ENCODE assay signal across 1 cellular context in the genomic region with DNA sequence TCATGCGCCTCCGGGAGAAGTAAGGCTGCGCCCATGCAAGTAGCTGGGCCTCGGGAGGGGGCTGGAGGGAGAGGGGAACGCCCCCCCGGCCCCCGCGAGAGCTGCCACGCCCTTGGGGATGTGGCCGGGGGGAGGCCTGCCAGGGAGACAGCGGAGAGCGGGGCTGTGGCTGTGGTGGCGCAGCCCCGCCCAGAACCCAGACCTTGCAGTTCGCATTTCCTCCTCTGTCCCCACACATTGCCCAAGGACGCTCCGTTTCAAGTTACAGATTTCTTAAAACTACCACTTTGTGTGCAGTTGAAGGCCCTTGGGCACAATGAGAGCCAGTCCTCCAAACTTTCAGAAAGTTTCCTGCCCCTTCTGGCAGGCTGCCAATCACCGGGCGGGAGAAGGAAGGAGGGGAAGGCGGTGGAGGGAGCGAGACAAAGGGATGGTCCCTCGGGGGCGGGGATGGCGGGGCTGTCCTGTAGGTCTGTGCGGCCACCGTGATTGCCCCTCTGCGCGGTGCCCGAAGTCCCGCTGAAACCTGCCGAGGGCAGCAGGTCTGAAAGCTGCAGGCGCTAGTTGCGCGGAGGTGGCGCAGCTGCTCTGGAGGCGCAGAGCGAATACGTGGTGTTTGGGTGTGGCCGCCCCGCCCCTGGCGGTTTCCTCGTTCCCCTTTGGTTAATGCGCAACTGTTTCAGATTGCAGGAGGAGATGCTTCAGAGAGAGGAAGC.
TF ChIP-seq lines count a peak whose summit lies in the region.

No MANE protein-coding gene starts in this region.

TF ChIP-seq in K562, 482 proteins besides CTCF, POLR2A, EP300 and RAD21 (continued from another document and continues in another):
- TF ChIP-seq, protein P1, sequence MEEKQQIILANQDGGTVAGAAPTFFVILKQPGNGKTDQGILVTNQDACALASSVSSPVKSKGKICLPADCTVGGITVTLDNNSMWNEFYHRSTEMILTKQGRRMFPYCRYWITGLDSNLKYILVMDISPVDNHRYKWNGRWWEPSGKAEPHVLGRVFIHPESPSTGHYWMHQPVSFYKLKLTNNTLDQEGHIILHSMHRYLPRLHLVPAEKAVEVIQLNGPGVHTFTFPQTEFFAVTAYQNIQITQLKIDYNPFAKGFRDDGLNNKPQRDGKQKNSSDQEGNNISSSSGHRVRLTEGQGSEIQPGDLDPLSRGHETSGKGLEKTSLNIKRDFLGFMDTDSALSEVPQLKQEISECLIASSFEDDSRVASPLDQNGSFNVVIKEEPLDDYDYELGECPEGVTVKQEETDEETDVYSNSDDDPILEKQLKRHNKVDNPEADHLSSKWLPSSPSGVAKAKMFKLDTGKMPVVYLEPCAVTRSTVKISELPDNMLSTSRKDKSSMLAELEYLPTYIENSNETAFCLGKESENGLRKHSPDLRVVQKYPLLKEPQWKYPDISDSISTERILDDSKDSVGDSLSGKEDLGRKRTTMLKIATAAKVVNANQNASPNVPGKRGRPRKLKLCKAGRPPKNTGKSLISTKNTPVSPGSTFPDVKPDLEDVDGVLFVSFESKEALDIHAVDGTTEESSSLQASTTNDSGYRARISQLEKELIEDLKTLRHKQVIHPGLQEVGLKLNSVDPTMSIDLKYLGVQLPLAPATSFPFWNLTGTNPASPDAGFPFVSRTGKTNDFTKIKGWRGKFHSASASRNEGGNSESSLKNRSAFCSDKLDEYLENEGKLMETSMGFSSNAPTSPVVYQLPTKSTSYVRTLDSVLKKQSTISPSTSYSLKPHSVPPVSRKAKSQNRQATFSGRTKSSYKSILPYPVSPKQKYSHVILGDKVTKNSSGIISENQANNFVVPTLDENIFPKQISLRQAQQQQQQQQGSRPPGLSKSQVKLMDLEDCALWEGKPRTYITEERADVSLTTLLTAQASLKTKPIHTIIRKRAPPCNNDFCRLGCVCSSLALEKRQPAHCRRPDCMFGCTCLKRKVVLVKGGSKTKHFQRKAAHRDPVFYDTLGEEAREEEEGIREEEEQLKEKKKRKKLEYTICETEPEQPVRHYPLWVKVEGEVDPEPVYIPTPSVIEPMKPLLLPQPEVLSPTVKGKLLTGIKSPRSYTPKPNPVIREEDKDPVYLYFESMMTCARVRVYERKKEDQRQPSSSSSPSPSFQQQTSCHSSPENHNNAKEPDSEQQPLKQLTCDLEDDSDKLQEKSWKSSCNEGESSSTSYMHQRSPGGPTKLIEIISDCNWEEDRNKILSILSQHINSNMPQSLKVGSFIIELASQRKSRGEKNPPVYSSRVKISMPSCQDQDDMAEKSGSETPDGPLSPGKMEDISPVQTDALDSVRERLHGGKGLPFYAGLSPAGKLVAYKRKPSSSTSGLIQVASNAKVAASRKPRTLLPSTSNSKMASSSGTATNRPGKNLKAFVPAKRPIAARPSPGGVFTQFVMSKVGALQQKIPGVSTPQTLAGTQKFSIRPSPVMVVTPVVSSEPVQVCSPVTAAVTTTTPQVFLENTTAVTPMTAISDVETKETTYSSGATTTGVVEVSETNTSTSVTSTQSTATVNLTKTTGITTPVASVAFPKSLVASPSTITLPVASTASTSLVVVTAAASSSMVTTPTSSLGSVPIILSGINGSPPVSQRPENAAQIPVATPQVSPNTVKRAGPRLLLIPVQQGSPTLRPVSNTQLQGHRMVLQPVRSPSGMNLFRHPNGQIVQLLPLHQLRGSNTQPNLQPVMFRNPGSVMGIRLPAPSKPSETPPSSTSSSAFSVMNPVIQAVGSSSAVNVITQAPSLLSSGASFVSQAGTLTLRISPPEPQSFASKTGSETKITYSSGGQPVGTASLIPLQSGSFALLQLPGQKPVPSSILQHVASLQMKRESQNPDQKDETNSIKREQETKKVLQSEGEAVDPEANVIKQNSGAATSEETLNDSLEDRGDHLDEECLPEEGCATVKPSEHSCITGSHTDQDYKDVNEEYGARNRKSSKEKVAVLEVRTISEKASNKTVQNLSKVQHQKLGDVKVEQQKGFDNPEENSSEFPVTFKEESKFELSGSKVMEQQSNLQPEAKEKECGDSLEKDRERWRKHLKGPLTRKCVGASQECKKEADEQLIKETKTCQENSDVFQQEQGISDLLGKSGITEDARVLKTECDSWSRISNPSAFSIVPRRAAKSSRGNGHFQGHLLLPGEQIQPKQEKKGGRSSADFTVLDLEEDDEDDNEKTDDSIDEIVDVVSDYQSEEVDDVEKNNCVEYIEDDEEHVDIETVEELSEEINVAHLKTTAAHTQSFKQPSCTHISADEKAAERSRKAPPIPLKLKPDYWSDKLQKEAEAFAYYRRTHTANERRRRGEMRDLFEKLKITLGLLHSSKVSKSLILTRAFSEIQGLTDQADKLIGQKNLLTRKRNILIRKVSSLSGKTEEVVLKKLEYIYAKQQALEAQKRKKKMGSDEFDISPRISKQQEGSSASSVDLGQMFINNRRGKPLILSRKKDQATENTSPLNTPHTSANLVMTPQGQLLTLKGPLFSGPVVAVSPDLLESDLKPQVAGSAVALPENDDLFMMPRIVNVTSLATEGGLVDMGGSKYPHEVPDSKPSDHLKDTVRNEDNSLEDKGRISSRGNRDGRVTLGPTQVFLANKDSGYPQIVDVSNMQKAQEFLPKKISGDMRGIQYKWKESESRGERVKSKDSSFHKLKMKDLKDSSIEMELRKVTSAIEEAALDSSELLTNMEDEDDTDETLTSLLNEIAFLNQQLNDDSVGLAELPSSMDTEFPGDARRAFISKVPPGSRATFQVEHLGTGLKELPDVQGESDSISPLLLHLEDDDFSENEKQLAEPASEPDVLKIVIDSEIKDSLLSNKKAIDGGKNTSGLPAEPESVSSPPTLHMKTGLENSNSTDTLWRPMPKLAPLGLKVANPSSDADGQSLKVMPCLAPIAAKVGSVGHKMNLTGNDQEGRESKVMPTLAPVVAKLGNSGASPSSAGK (IDR thresholded peaks at IDR 0.05) = no peak
- TF ChIP-seq RBM14 (IDR thresholded peaks at IDR 0.05; ENCODE audit: borderline replicate concordance, insufficient read depth, low read depth, low read length) (no peak), ZNF561 (CRISPR knock-in tag; conservative IDR thresholded peaks at IDR 0.05) (no peak), PHF8 (IDR thresholded peaks at IDR 0.05; ENCODE audit: borderline replicate concordance, low read length) (peak; percentile 57; the same call in 1 of the 2 replicates), KDM5B (IDR thresholded peaks at IDR 0.05; ENCODE audit: insufficient replicate concordance, low read depth, low read length) (peak; percentile 81), SETDB1 (IDR thresholded peaks at IDR 0.05; ENCODE audit: low read length) (no peak), ZNF175 (CRISPR knock-in tag; IDR thresholded peaks at IDR 0.05; ENCODE audit: low read depth) (0 out of 2 replicates have a peak, but pooled peaks have one; percentile 21), OTX1 (CRISPR knock-in tag; IDR thresholded peaks at IDR 0.05) (0 out of 2 replicates have a peak, but pooled peaks have one; percentile 43), ZNF224 (CRISPR knock-in tag; IDR thresholded peaks at IDR 0.05) (peak; percentile 54; the same call in 1 of the 2 replicates), HDAC3 (IDR thresholded peaks at IDR 0.05; ENCODE audit: borderline replicate concordance, partially characterized antibody) (peak; percentile 99), TBL1XR1 (IDR thresholded peaks at IDR 0.05; ENCODE audit: low read length in 2 of 2) (peak in 1 of 2 experiments; percentile 32; a peak in 3 of 4 replicates), CREB1 (IDR thresholded peaks at IDR 0.05) (peak; percentile 90), CREB1 (CRISPR knock-in tag; IDR thresholded peaks at IDR 0.05) (peak; percentile 70; the same call in 1 of the 2 replicates), MEF2A (IDR thresholded peaks at IDR 0.05; ENCODE audit: control insufficient read depth, low read depth, low read length) (no peak), MEIS2 (IDR thresholded peaks at IDR 0.05; ENCODE audit: partially characterized antibody) (peak; percentile 20), LARP7 (IDR thresholded peaks at IDR 0.05) (no peak), ZNF354B (CRISPR knock-in tag; IDR thresholded peaks at IDR 0.05) (no peak), CTBP1 (IDR thresholded peaks at IDR 0.05; ENCODE audit: borderline replicate concordance) (peak; percentile 78), U2AF1 (optimal IDR thresholded peaks at IDR 0.05; ENCODE audit: low read depth, low read length) (no peak), CCNT2 (IDR thresholded peaks at IDR 0.05; ENCODE audit: borderline replicate concordance, extremely low read depth, insufficient read length, low read depth, low read length) (peak; percentile 30), ZNF766 (CRISPR knock-in tag; conservative IDR thresholded peaks at IDR 0.05) (peak; percentile 74; the same call in 1 of the 2 replicates), KDM1A (IDR thresholded peaks at IDR 0.05) (no peak; a peak in 1 of 4 replicates), POLR2B (IDR thresholded peaks at IDR 0.05; ENCODE audit: low read depth, partially characterized antibody) (peak; percentile 78), HCFC1 (IDR thresholded peaks at IDR 0.05; ENCODE audit: low read depth, low read length) (peak; percentile 49), SOX6 (IDR thresholded peaks at IDR 0.05) (peak; percentile 25), RBM39 (optimal IDR thresholded peaks at IDR 0.05; ENCODE audit: low read depth, low read length) (peak; percentile 56), ZNF282 (CRISPR knock-in tag; IDR thresholded peaks at IDR 0.05) (no peak)
- TF ChIP-seq, protein P2, sequence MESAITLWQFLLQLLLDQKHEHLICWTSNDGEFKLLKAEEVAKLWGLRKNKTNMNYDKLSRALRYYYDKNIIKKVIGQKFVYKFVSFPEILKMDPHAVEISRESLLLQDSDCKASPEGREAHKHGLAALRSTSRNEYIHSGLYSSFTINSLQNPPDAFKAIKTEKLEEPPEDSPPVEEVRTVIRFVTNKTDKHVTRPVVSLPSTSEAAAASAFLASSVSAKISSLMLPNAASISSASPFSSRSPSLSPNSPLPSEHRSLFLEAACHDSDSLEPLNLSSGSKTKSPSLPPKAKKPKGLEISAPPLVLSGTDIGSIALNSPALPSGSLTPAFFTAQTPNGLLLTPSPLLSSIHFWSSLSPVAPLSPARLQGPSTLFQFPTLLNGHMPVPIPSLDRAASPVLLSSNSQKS (CRISPR knock-in tag; IDR thresholded peaks at IDR 0.05) = no peak
- TF ChIP-seq, protein P3, sequence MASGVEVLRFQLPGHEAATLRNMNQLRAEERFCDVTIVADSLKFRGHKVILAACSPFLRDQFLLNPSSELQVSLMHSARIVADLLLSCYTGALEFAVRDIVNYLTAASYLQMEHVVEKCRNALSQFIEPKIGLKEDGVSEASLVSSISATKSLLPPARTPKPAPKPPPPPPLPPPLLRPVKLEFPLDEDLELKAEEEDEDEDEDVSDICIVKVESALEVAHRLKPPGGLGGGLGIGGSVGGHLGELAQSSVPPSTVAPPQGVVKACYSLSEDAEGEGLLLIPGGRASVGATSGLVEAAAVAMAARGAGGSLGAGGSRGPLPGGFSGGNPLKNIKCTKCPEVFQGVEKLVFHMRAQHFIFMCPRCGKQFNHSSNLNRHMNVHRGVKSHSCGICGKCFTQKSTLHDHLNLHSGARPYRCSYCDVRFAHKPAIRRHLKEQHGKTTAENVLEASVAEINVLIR (CRISPR knock-in tag; IDR thresholded peaks at IDR 0.05) = peak; percentile 67
- TF ChIP-seq, protein P4, sequence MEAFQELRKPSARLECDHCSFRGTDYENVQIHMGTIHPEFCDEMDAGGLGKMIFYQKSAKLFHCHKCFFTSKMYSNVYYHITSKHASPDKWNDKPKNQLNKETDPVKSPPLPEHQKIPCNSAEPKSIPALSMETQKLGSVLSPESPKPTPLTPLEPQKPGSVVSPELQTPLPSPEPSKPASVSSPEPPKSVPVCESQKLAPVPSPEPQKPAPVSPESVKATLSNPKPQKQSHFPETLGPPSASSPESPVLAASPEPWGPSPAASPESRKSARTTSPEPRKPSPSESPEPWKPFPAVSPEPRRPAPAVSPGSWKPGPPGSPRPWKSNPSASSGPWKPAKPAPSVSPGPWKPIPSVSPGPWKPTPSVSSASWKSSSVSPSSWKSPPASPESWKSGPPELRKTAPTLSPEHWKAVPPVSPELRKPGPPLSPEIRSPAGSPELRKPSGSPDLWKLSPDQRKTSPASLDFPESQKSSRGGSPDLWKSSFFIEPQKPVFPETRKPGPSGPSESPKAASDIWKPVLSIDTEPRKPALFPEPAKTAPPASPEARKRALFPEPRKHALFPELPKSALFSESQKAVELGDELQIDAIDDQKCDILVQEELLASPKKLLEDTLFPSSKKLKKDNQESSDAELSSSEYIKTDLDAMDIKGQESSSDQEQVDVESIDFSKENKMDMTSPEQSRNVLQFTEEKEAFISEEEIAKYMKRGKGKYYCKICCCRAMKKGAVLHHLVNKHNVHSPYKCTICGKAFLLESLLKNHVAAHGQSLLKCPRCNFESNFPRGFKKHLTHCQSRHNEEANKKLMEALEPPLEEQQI (IDR thresholded peaks at IDR 0.05) = peak; percentile 75
- TF ChIP-seq, protein P5, sequence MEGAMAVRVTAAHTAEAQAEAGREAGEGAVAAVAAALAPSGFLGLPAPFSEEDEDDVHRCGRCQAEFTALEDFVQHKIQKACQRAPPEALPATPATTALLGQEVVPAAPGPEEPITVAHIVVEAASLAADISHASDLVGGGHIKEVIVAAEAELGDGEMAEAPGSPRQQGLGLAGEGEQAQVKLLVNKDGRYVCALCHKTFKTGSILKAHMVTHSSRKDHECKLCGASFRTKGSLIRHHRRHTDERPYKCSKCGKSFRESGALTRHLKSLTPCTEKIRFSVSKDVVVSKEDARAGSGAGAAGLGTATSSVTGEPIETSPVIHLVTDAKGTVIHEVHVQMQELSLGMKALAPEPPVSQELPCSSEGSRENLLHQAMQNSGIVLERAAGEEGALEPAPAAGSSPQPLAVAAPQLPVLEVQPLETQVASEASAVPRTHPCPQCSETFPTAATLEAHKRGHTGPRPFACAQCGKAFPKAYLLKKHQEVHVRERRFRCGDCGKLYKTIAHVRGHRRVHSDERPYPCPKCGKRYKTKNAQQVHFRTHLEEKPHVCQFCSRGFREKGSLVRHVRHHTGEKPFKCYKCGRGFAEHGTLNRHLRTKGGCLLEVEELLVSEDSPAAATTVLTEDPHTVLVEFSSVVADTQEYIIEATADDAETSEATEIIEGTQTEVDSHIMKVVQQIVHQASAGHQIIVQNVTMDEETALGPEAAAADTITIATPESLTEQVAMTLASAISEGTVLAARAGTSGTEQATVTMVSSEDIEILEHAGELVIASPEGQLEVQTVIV (CRISPR knock-in tag; IDR thresholded peaks at IDR 0.05; ENCODE audit: borderline replicate concordance) = no peak
- TF ChIP-seq, protein P6, sequence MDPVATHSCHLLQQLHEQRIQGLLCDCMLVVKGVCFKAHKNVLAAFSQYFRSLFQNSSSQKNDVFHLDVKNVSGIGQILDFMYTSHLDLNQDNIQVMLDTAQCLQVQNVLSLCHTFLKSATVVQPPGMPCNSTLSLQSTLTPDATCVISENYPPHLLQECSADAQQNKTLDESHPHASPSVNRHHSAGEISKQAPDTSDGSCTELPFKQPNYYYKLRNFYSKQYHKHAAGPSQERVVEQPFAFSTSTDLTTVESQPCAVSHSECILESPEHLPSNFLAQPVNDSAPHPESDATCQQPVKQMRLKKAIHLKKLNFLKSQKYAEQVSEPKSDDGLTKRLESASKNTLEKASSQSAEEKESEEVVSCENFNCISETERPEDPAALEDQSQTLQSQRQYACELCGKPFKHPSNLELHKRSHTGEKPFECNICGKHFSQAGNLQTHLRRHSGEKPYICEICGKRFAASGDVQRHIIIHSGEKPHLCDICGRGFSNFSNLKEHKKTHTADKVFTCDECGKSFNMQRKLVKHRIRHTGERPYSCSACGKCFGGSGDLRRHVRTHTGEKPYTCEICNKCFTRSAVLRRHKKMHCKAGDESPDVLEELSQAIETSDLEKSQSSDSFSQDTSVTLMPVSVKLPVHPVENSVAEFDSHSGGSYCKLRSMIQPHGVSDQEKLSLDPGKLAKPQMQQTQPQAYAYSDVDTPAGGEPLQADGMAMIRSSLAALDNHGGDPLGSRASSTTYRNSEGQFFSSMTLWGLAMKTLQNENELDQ (CRISPR knock-in tag; IDR thresholded peaks at IDR 0.05; ENCODE audit: borderline replicate concordance) = no peak
